Comparison of ENCODE assay signal across 26 cellular contexts in the genomic region with DNA sequence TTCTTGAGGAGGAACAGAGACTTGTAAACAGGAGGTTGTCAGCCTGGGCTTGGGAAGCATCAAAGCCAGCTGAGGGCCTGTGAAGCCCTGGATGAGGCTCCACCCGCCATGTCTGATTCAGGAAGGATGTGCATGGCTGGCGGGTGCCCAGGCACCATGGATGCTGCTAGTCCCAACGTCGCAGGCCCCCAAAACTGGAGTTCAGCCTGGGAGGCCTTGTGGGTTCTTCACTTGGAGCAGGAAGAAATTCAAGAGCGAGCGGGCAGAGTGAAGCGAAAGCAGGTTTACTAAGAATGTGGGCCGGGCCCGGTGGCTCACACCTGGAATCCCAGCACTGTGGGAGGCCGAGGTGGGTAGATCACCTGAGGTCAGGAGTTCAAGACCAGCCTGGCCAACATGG.
"Had no signal": no experiment of that assay in that cellular context is flagged by ENCODE, and none has a peak within 500 bp of the region (broad histone marks: within the 10 kb centered on the region; RNA-seq: fewer than 3 reads in every experiment).

No MANE protein-coding gene starts in this region.

- H3K9me3 ChIP-seq: adrenal gland, ascending aorta, prostate gland, tibial artery had no signal

- H3K27ac Mint-ChIP-seq: activated CD4-positive, alpha-beta T cell treated with anti-CD3 and anti-CD28 coated beads, Interleukin-2, amount 10 ng/mL, durations not matched to agents 7 days and 5 days; activated CD8-positive, alpha-beta memory T cell treated with anti-CD3 and anti-CD28 coated beads, Interleukin-2, amount 10 ng/mL, durations not matched to agents 7 days and 5 days; activated CD8-positive, alpha-beta T cell treated with anti-CD3 and anti-CD28 coated beads for 36 hours; activated naive CD8-positive, alpha-beta T cell; memory B cell; stimulated activated naive CD8-positive, alpha-beta T cell treated with anti-CD3 and anti-CD28 coated beads, Interleukin-15, Interleukin-2, amounts not matched to agents 100 ng/mL and 50 ng/mL, for 24 hours had no signal

- ATAC-seq: activated CD8-positive, alpha-beta memory T cell treated with anti-CD3 and anti-CD28 coated beads, Interleukin-2, amount 10 ng/mL, durations not matched to agents 7 days and 5 days; activated CD8-positive, alpha-beta T cell treated with anti-CD3 and anti-CD28 coated beads for 36 hours; esophagus mucosa; mucosa of descending colon had no signal

- FAIRE-seq: frontal cortex, TTC549 had no signal

- H3K27ac ChIP-seq: adrenal gland, ascending aorta, prostate gland, tibial artery, WERI-Rb-1 had no signal

- H3K36me3 ChIP-seq: adrenal gland, ascending aorta, prostate gland, tibial artery, WERI-Rb-1 had no signal

- H3K4me3 Mint-ChIP-seq: activated CD4-positive, alpha-beta T cell treated with anti-CD3 and anti-CD28 coated beads, Interleukin-2, amount 10 ng/mL, durations not matched to agents 7 days and 5 days; activated CD8-positive, alpha-beta memory T cell treated with anti-CD3 and anti-CD28 coated beads, Interleukin-2, amount 10 ng/mL, durations not matched to agents 7 days and 5 days; activated CD8-positive, alpha-beta T cell treated with anti-CD3 and anti-CD28 coated beads for 36 hours; activated naive CD8-positive, alpha-beta T cell; memory B cell; neural crest cell; stimulated activated naive CD8-positive, alpha-beta T cell treated with anti-CD3 and anti-CD28 coated beads, Interleukin-15, Interleukin-2, amounts not matched to agents 100 ng/mL and 50 ng/mL, for 24 hours had no signal

- H3K4me1 Mint-ChIP-seq: activated CD4-positive, alpha-beta T cell treated with anti-CD3 and anti-CD28 coated beads, Interleukin-2, amount 10 ng/mL, durations not matched to agents 7 days and 5 days; activated CD8-positive, alpha-beta memory T cell treated with anti-CD3 and anti-CD28 coated beads, Interleukin-2, amount 10 ng/mL, durations not matched to agents 7 days and 5 days; memory B cell had no signal

- H3K27me3 Mint-ChIP-seq: activated CD4-positive, alpha-beta T cell treated with anti-CD3 and anti-CD28 coated beads, Interleukin-2, amount 10 ng/mL, durations not matched to agents 7 days and 5 days; activated CD8-positive, alpha-beta memory T cell treated with anti-CD3 and anti-CD28 coated beads, Interleukin-2, amount 10 ng/mL, durations not matched to agents 7 days and 5 days had no signal

- H3K4me1 ChIP-seq: adrenal gland, prostate gland, tibial artery had no signal

- H3K4me3 ChIP-seq: adrenal gland, ascending aorta, mucosa of descending colon, prostate gland, tibial artery had no signal

- H3K27me3 ChIP-seq: adrenal gland, ascending aorta had no signal

- DNase-seq: activated CD4-positive, alpha-beta T cell treated with anti-CD3 and anti-CD28 coated beads, Interleukin-2, amount 10 ng/mL, durations not matched to agents 7 days and 5 days; activated CD4-positive, CD25-positive, alpha-beta regulatory T cell treated with anti-CD3 and anti-CD28 coated beads, Interleukin-2, amount 50 U/mL, for 72 hours; activated CD8-positive, alpha-beta memory T cell treated with anti-CD3 and anti-CD28 coated beads, Interleukin-2, amount 10 ng/mL, durations not matched to agents 7 days and 5 days; activated CD8-positive, alpha-beta T cell treated with anti-CD3 and anti-CD28 coated beads for 36 hours; activated gamma-delta T cell treated with Interleukin-2 at 50 U/mL for 16 hours; activated T-cell treated with anti-CD3 and anti-CD28 coated beads, Interleukin-2, amount 50 U/mL, for 1 hour; central memory CD4-positive, alpha-beta T cell; effector memory CD4-positive, alpha-beta T cell; hypothalamus; left cardiac atrium; mucosa of descending colon; stimulated activated CD4-positive, alpha-beta T cell treated with anti-CD3 and anti-CD28 coated beads, Interleukin-12 subunit alpha, Interleukin-12 subunit beta, amount 100 ng/mL, for 4 hours; stimulated activated CD4-positive, alpha-beta T cell treated with anti-CD3 and anti-CD28 coated beads, Interleukin-1b, Interleukin-23, amount 100 ng/mL, for 48 hours; T-helper 1 cell; WERI-Rb-1 had no signal

- H3K9me3 Mint-ChIP-seq: neural crest cell had no signal

- H3K36me3 Mint-ChIP-seq: activated CD8-positive, alpha-beta memory T cell treated with anti-CD3 and anti-CD28 coated beads, Interleukin-2, amount 10 ng/mL, durations not matched to agents 7 days and 5 days; activated naive CD8-positive, alpha-beta T cell; memory B cell had no signal
